ENCODE assay signal across 36 cellular contexts in the genomic region with DNA sequence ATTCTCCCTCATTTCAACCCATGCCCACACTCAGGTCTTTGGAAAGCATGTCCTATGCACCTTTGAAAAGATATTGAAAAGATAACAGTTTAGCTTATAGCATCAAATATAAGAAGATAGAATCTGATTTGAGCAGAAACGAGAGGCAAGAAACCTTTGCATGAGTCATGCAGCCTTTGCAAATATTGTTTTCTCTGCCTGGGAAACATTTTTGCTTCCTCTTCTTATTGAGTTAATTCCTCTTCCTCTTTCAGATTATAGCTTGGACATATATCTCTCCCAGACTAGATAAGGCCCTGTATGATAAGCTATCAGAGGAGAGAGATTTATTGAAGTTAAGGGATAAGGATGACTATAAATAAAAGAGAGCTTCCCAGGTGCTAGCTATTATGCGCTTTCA. TPM values are rescaled to one million over a fixed set of nuclear protein-coding genes. Genes with fewer than 3 reads are reported as not detected.
A peak's percentile ranks its signal among the peaks of the same experiment; 100 is the strongest.
DNase-seq lines count a peak whose midpoint lies in the region; ATAC-seq, FAIRE-seq and TF ChIP-seq lines count a peak whose summit lies in the region.
"Had no signal": no experiment of that assay in that cellular context is flagged by ENCODE, and none has a peak within 500 bp of the region (broad histone marks: within the 10 kb centered on the region; RNA-seq: fewer than 3 reads in every experiment).

No MANE protein-coding gene starts in this region.

- no peaks in the 10 kb centered on the region for H3F3A ChIP-seq in neural cell (ENCODE audit: insufficient read depth, low read length, poor library complexity, severe bottlenecking)

- H3K36me3 ChIP-seq in K562 (ENCODE audit: control insufficient read depth, insufficient read depth, low read length), result peaks cover 64% of the 10 kb centered on the region; the same call in 2 of the 3 replicates
- no peaks in the 10 kb centered on the region for H3K36me3 ChIP-seq in neural cell (ENCODE audit: insufficient read depth, low read length)
- H3K36me3 ChIP-seq: adrenal gland, brain microvascular endothelial cell, pancreas, right lobe of liver, vagina had no signal

- H3K27me3 ChIP-seq in K562 (ENCODE audit: control insufficient read depth in 2 of 2, insufficient read depth in 2 of 2, low read length in 2 of 2), result no peaks in the 10 kb centered on the region
- H3K27me3 ChIP-seq in neural cell (ENCODE audit: insufficient read depth, low read depth, low read length), result no peaks in the 10 kb centered on the region
- H3K27me3 ChIP-seq: adrenal gland, brain microvascular endothelial cell, pancreas, right lobe of liver, testis, vagina had no signal

- H3K4me1 ChIP-seq in K562 (replicated peaks in 1 of 2; ENCODE audit: control insufficient read depth in 2 of 2, insufficient read depth in 2 of 2, low read length in 2 of 2), result peaks cover 0 to 12% of the 10 kb centered on the region in 2 experiments; a peak in 2 of 5 replicates
- H3K4me1 ChIP-seq: adrenal gland, right lobe of liver, testis, vagina had no signal

- H3K79me2 ChIP-seq in K562 (ENCODE audit: control insufficient read depth, insufficient read depth, low read length) (peaks cover 94% of the 10 kb centered on the region), neural cell (replicated peaks; ENCODE audit: insufficient read depth, low read length) (no peaks in the 10 kb centered on the region)

- no peak for TF ChIP-seq POLR2A in K562 (conservative IDR thresholded peaks at IDR 0.05)

- no peaks in the 10 kb centered on the region for H3K9me3 ChIP-seq in K562 (replicated peaks; ENCODE audit: control insufficient read depth, insufficient read depth, low read depth, low read length)
- no peaks in the 10 kb centered on the region for H3K9me3 ChIP-seq in neural cell (ENCODE audit: low read length)
- H3K9me3 ChIP-seq: adrenal gland, pancreas, right lobe of liver, testis, vagina had no signal

- DNase-seq in DMS53 (lab: John Stamatoyannopoulos, UW) (peak; percentile 36), NOMO-1 treated with DMSO at 0.1 percent for 48 hours (lab: John Stamatoyannopoulos, UW; ENCODE audit: unreplicated experiment) (peak; percentile 90), K562 (ENCODE audit: extremely low read depth in 1 of 4, low spot score in 3 of 4) (no peak), GM10266 (ENCODE audit: extremely low spot score) (no peak), NCI-H82 treated with DMSO at 0.1 percent for 48 hours (lab: John Stamatoyannopoulos, UW; ENCODE audit: unreplicated experiment) (no peak), HCEC 1CT (no peak), sciatic nerve (ENCODE audit: low spot score) (no peak)
- DNase-seq: ACHN; activated CD4-positive, alpha-beta T cell treated with anti-CD3 and anti-CD28 coated beads for 1 hour; activated T-cell treated with anti-CD3 and anti-CD28 coated beads, Interleukin-2, amount 50 U/mL, for 4 hours; adrenal gland; brain microvascular endothelial cell; DMS 273 treated with DMSO at 0.1 percent for 48 hours; effector CD8-positive, alpha-beta T cell; foreskin melanocyte; GM23248; KG1; midbrain; NCI-H1694; NCI-H2171 treated with DMSO at 0.1 percent for 48 hours; pancreas; right lobe of liver; Right ventricle myocardium superior; stimulated activated CD4-positive, alpha-beta T cell treated with anti-CD3 and anti-CD28 coated beads, Interleukin-4, amount 100 ng/mL, for 4 hours; stimulated activated naive CD4-positive, alpha-beta T cell treated with Interleukin-2 at 50 U/mL for 16 hours; T-helper 1 cell; testis had no signal

- H3K9ac ChIP-seq in K562 (ENCODE audit: insufficient read depth in 1 of 2, low read depth in 2 of 2, low read length in 2 of 2) (no peak overlapping the region), neural cell (ENCODE audit: low read length) (no peak overlapping the region)
- H3K9ac ChIP-seq: GM23248 had no signal

- CTCF ChIA-PET in K562 (lab: Yijun Ruan, JAX; ENCODE audit: low intra/inter-chr PET ratio), result no interaction called here

- no peak for TF ChIP-seq RAD21 in K562 (CRISPR knock-in tag; conservative IDR thresholded peaks at IDR 0.05 in 1 of 2, IDR thresholded peaks at IDR 0.05 in 1 of 2)
- TF ChIP-seq RAD21 in neural cell (conservative IDR thresholded peaks at IDR 0.05), result no peak

- no peak for FAIRE-seq in K562 (lab: Jason Lieb, UNC)
- FAIRE-seq: G401.6, pancreas had no signal

- no peak overlapping the region for H3K27ac ChIP-seq in K562 (ENCODE audit: extremely low read depth, low read depth, low read length)
- peak overlapping the region; percentile 7 for H3K27ac ChIP-seq in neural cell (ENCODE audit: low read length)
- H3K27ac ChIP-seq: brain microvascular endothelial cell, C4-2B, GM23248, pancreas, right lobe of liver, testis, vagina had no signal

- TF ChIP-seq EP300 in K562 (IDR thresholded peaks at IDR 0.05; ENCODE audit: low read length) (no peak), neural cell (conservative IDR thresholded peaks at IDR 0.05; ENCODE audit: poor library complexity, severe bottlenecking) (no peak)

- no peaks in the 10 kb centered on the region for H3K9me1 ChIP-seq in K562 (ENCODE audit: control insufficient read depth, insufficient read depth, low read length)

- TF ChIP-seq CTCF in K562 (IDR thresholded peaks at IDR 0.05 in 2 of 3, conservative IDR thresholded peaks at IDR 0.05 in 1 of 3; ENCODE audit: insufficient read depth in 2 of 3, low read depth in 1 of 3, low read length in 3 of 3) (no peak), neural cell (IDR thresholded peaks at IDR 0.05; ENCODE audit: poor library complexity, severe bottlenecking) (no peak), GM10266 (IDR thresholded peaks at IDR 0.05; ENCODE audit: control insufficient read depth, insufficient read depth, low read depth, missing control alignments) (no peak)

- H2AFZ ChIP-seq in K562 (ENCODE audit: low read depth, low read length), result no peak overlapping the region
- H2AFZ ChIP-seq in neural cell (ENCODE audit: low read depth, low read length), result no peak overlapping the region
- H2AFZ ChIP-seq: GM23248 had no signal

- POLR2A ChIA-PET in K562 (lab: Yijun Ruan, JAX), result no interaction called here

- in situ Hi-C loops in K562 (cut with MboI), result no loop called here

- H3K4me3 ChIP-seq in K562 (no peak overlapping the region), neural cell (ENCODE audit: low read length) (no peak overlapping the region)
- H3K4me3 ChIP-seq: adrenal gland, GM23248, pancreas, right lobe of liver, testis, vagina had no signal

- H3K4me2 ChIP-seq in K562 (ENCODE audit: insufficient read depth, low read length) (no peak overlapping the region), neural cell (ENCODE audit: low read length) (no peak overlapping the region)

- intact Hi-C loops in K562 (cut with micrococcal nuclease) (no loop called here), sciatic nerve (cut with DNase I) (no loop called here)

- 25% methylated on average over 2 of the region's 2 CpGs for WGBS in K562 (ENCODE audit: insufficient coverage, low coverage, missing lambda C conversion rate)

- H3K9me2 ChIP-seq in neural cell (ENCODE audit: insufficient read depth, low read length), result no peaks in the 10 kb centered on the region

- BruUV-seq in K562 (replicated peaks; lab: Mats Ljungman, UMichigan), result no TSS peak

- H4K20me1 ChIP-seq in K562 (replicated peaks; ENCODE audit: control insufficient read depth, insufficient read depth, low read length) (0 out of 2 replicates have a peak, but pooled peaks cover 4% of the 10 kb centered on the region), neural cell (ENCODE audit: insufficient read depth) (no peaks in the 10 kb centered on the region)

- ATAC-seq in K562 (no peak), sciatic nerve (no peak)
- ATAC-seq: activated T-cell treated with anti-CD3 and anti-CD28 coated beads, Interleukin-2, amount 50 U/mL, for 4 hours; esophagus mucosa; left lobe of liver; natural killer cell treated with Interleukin-12 subunit alpha and Interleukin-12 subunit beta and Interleukin-15 and Interleukin-18, amount 100 ng/mL, for 72 hours had no signal

RNA-seq across cellular contexts. Expression of a gene that starts 46.1 kb away (rescaled TPM):
- total RNA-seq in K562 (2011; cell fraction: chromatin; rRNA removed; ENCODE audit: low replicate concordance), result 0.12 TPM in 1 of 2 replicates, not detected in the other
- total RNA-seq in K562 (2011; cell fraction: nucleolus; rRNA removed), result not detected in 2 replicates
- total RNA-seq in K562 (2011; cell fraction: nucleoplasm; rRNA removed), result not detected in 2 replicates
- total RNA-seq in K562 (2014; rRNA removed), result not detected in 2 replicates
- total RNA-seq in K562 (2014; rRNA removed; fragmentation: Illumina TruSeq; extraction: Trizol), result not detected in 2 replicates
- not detected in 2 replicates for total RNA-seq in K562 (2015; rRNA removed; fragmentation: Illumina TruSeq; extraction: Trizol)
- total RNA-seq in K562 (2021), result not detected in 2 replicates
- polyA plus RNA-seq in K562 (2011; rRNA removed), result not detected in 2 replicates
- not detected in 2 replicates for polyA plus RNA-seq in K562 (2011; cell fraction: cytosol; rRNA removed)
- polyA plus RNA-seq in K562 (2011; cell fraction: nucleus; rRNA removed), result not detected in 2 replicates
- polyA plus RNA-seq in K562 (2012), result not detected in 2 replicates
- not detected in 2 replicates for polyA plus RNA-seq in K562 (2014; fragmentation: Illumina TruSeq; extraction: Trizol)
- polyA plus RNA-seq in K562 (2014; fragmentation: Nextera tagmentation; extraction: Ambion mirVana), result not detected
- not detected in 2 replicates for polyA plus RNA-seq in K562 (2014; rRNA removed)
- 0.04 TPM in 1 of 2 replicates, not detected in the other for polyA minus RNA-seq in K562 (2011; rRNA and poly(A)+ RNA removed)
- polyA minus RNA-seq in K562 (2011; cell fraction: cytosol; rRNA and poly(A)+ RNA removed), result not detected in 2 replicates
- not detected in 2 replicates for polyA minus RNA-seq in K562 (2011; cell fraction: nucleus; rRNA and poly(A)+ RNA removed)
- 1.5 and 2.3 TPM in 2 replicates for polyA plus RNA-seq in neural cell
- polyA minus RNA-seq in neural cell, result 8.0 and 8.5 TPM in 2 replicates
- 11.9 TPM for total RNA-seq in sciatic nerve
- total RNA-seq: activated CD8-positive, alpha-beta memory T cell treated with anti-CD3 and anti-CD28 coated beads for 36 hours; activated T-cell treated with anti-CD3 and anti-CD28 coated beads, Interleukin-2, amount 50 U/mL, for 4 hours had no signal

RNA-seq across cellular contexts. Expression of a gene that starts 48.2 kb away (rescaled TPM):
- total RNA-seq in K562 (2011; cell fraction: chromatin; rRNA removed; ENCODE audit: low replicate concordance), result 0.33 TPM in 1 of 2 replicates, not detected in the other
- not detected in 2 replicates for total RNA-seq in K562 (2011; cell fraction: nucleolus; rRNA removed)
- total RNA-seq in K562 (2011; cell fraction: nucleoplasm; rRNA removed), result 0.23 TPM in 1 of 2 replicates, not detected in the other
- total RNA-seq in K562 (2014; rRNA removed) (0.04 TPM in 1 of 2 replicates, not detected in the other), K562 (2014; rRNA removed; fragmentation: Illumina TruSeq; extraction: Trizol) (0.06 and 0.07 TPM in 2 replicates), K562 (2015; rRNA removed; fragmentation: Illumina TruSeq; extraction: Trizol) (not detected in 2 replicates), K562 (2021) (0.04 TPM in 1 of 2 replicates, not detected in the other), sciatic nerve (10.3 TPM)
- polyA plus RNA-seq in K562 (2011; rRNA removed) (not detected in 2 replicates), K562 (2014; fragmentation: Illumina TruSeq; extraction: Trizol) (not detected in 2 replicates), K562 (2014; fragmentation: Nextera tagmentation; extraction: Ambion mirVana) (under 1 TPM; 0.28 to 0.75 TPM), K562 (2014; rRNA removed) (0.01 TPM in 1 of 2 replicates, not detected in the other), neural cell (1.5 and 1.7 TPM in 2 replicates)
- polyA plus RNA-seq in K562 (2011; cell fraction: cytosol; rRNA removed), result not detected in 2 replicates
- not detected in 2 replicates for polyA plus RNA-seq in K562 (2011; cell fraction: nucleus; rRNA removed)
- 0.61 and 1.3 TPM in 2 replicates for polyA plus RNA-seq in K562 (2012)
- not detected in 2 replicates for polyA minus RNA-seq in K562 (2011; rRNA and poly(A)+ RNA removed)
- polyA minus RNA-seq in K562 (2011; cell fraction: cytosol; rRNA and poly(A)+ RNA removed), result not detected in 2 replicates
- not detected in 2 replicates for polyA minus RNA-seq in K562 (2011; cell fraction: nucleus; rRNA and poly(A)+ RNA removed)
- 1.5 and 1.7 TPM in 2 replicates for polyA minus RNA-seq in neural cell
- total RNA-seq: activated CD8-positive, alpha-beta memory T cell treated with anti-CD3 and anti-CD28 coated beads for 36 hours; activated T-cell treated with anti-CD3 and anti-CD28 coated beads, Interleukin-2, amount 50 U/mL, for 4 hours; esophagus mucosa; GM23248; HT1080; natural killer cell treated with Interleukin-12 subunit alpha and Interleukin-12 subunit beta and Interleukin-15 and Interleukin-18, amount 100 ng/mL, for 72 hours; Right ventricle myocardium superior; vagina had no signal
- polyA plus RNA-seq: GM23248 had no signal

Comparison
In these comparisons a context has a peak if more than half of its experiments do, and no peak if none do; other contexts are left out.
1. DNase-seq: peak in DMS53 (single experiment) and NOMO-1 treated with DMSO at 0.1 percent for 48 hours (single experiment); none in K562 (0 of 4), GM10266 (single experiment), NCI-H82 treated with DMSO at 0.1 percent for 48 hours (single experiment), HCEC 1CT (single experiment) and sciatic nerve (single experiment).
2. RNA of a gene that starts 46.1 kb away (total RNA-seq): 11.9 TPM in sciatic nerve (single experiment); 0.12 TPM in K562; every median in the first group is over 10 times any median in the second.